Comparison of ENCODE assay signal across 11 cellular contexts in the genomic region with DNA sequence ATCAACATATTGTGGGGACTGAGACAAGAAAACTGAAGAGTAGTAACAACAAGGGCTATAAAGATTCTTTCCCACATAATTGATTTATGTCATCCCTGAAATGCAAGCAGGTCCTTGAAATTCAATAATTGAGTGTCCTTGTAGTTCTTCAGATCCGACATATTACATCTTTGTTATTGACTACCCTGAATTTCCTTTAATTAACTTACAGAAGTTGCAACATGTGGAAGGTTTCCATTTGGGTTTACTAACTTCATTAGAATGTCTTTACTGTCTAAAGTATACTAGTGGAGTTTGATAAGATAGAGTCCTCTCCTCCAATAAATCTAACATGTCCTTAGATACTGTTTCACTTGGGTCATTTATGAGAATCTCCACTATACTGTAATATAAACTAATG.
"Had no signal": no experiment of that assay in that cellular context is flagged by ENCODE, and none has a peak within 500 bp of the region (broad histone marks: within the 10 kb centered on the region; RNA-seq: fewer than 3 reads in every experiment).

No MANE protein-coding gene starts in this region.

- H3K9me3 ChIP-seq: HAP-1 had no signal

- H3K36me3 ChIP-seq: HAP-1 had no signal

- H3K4me3 ChIP-seq: GM23248, GM23338, HAP-1 had no signal

- H2AFZ ChIP-seq: GM23248, GM23338 had no signal

- FAIRE-seq: H1, H54 had no signal

- H3K9ac ChIP-seq: GM23248 had no signal

- ATAC-seq: GM23338, HCT116 had no signal

- H3K27ac ChIP-seq: GM23248 had no signal

- H3K4me2 ChIP-seq: GM23338 had no signal

- DNase-seq: GM23248, GOT3, H7, H9, HCEC 1CT, HFFc6 had no signal
